Comparison of ENCODE assay signal across 8 cellular contexts in the genomic region with DNA sequence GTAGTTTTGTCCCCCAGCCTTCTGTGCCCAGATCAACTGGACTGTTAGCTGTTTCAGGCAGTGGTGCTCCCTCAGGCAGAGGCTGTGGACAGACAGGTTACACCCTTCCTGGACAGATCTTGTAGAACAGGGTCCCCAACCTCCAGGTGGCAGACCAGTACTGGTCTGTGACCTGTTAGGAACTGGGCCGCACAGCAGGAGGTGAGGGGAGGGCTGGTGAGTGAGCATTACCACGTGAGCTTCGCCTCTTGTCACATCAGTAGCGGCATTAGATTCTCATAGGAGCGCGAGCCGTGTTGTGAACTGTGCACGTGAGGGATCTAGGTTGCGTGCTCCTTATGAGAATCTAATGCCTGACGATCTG.
DNase-seq lines count a peak whose midpoint lies in the region; ATAC-seq, FAIRE-seq and TF ChIP-seq lines count a peak whose summit lies in the region.
"Not testable (repeated sequence)": the region's sequence is repeated elsewhere in the genome, so short reads cannot be mapped to it uniquely, and the experiment has no call there.

No MANE protein-coding gene starts in this region.

- H3K27me3 Mint-ChIP-seq in H9 (ENCODE audit: low read depth), result peaks cover 26% of the 10 kb centered on the region
- H3K27me3 Mint-ChIP-seq in nephron progenitor cell (ENCODE audit: low read depth, poor library complexity), result peaks cover 15% of the 10 kb centered on the region

- H3K9me3 Mint-ChIP-seq in H9, result not testable (repeated sequence)
- peaks cover 10% of the 10 kb centered on the region for H3K9me3 Mint-ChIP-seq in nephron progenitor cell

- ATAC-seq in PC-3 (peak; percentile 79), GM12878 (peak; percentile 60; the same call in 2 of the 3 replicates), lower lobe of right lung (peak; percentile 57 to 75), upper lobe of left lung (ENCODE audit: low FRiP score in 2 of 2) (peak; percentile 29 to 75)

- not testable (repeated sequence) for H3K4me3 Mint-ChIP-seq in H9, nephron progenitor cell

- H3K23me2 ChIP-seq in H9 (ENCODE audit: insufficient read length, low read depth, low read length, poor library complexity, severe bottlenecking), result not testable (repeated sequence)

- RAD21 ChIA-PET in GM12878 (lab: Charles Lee; ENCODE audit: unreplicated experiment), result not testable (repeated sequence)

- not testable (repeated sequence) for H2AFZ ChIP-seq in H9 (ENCODE audit: low read length); PC-3 (ENCODE audit: low read length); GM12878 (ENCODE audit: control insufficient read depth, low read depth, low read length)

- not testable (repeated sequence) for TF ChIP-seq EP300 in GM12878 (IDR thresholded peaks at IDR 0.05; ENCODE audit: borderline replicate concordance in 1 of 2, control insufficient read depth in 1 of 2, low read depth in 2 of 2, low read length in 2 of 2); upper lobe of left lung (IDR thresholded peaks at IDR 0.05)

- H4K20me1 ChIP-seq in BLaER1; H9 (ENCODE audit: control insufficient read depth, insufficient read depth, insufficient read length); PC-3 (ENCODE audit: low read length); GM12878 (ENCODE audit: control insufficient read depth, insufficient read depth): not testable (repeated sequence)

- H3K4me1 ChIP-seq in BLaER1 (peaks cover 15% of the 10 kb centered on the region), PC-3 (ENCODE audit: insufficient read depth, low read length) (peaks cover 10% of the 10 kb centered on the region; the same call in 1 of the 2 replicates)
- not testable (repeated sequence) for H3K4me1 ChIP-seq in H9 (ENCODE audit: insufficient read depth, low read length); GM12878 (ENCODE audit: control insufficient read depth, insufficient read depth, low read length); lower lobe of right lung; upper lobe of left lung

- H3K4me1 Mint-ChIP-seq in H9, result peaks cover 8 to 12% of the 10 kb centered on the region in 2 experiments
- not testable (repeated sequence) for H3K4me1 Mint-ChIP-seq in nephron progenitor cell

- not testable (repeated sequence) for H3K27ac Mint-ChIP-seq in H9, nephron progenitor cell

- not testable (repeated sequence) for TF ChIP-seq POLR2A in GM12878 (IDR thresholded peaks at IDR 0.05; ENCODE audit: low read depth, low read length); upper lobe of left lung (IDR thresholded peaks at IDR 0.05)

- H3K14ac ChIP-seq in H9 (ENCODE audit: insufficient read depth, low read length), result not testable (repeated sequence)

- not testable (repeated sequence) for H3K23ac ChIP-seq in H9 (ENCODE audit: insufficient read length, low read depth, low read length)

- H3K36me3 Mint-ChIP-seq in H9 (ENCODE audit: insufficient read depth in 1 of 3, low read depth in 3 of 3); nephron progenitor cell (ENCODE audit: low read depth): not testable (repeated sequence)

- not testable (repeated sequence) for TF ChIP-seq RAD21 in GM12878 (IDR thresholded peaks at IDR 0.05; ENCODE audit: insufficient read depth, low read depth, low read length)

- H3K9me2 ChIP-seq in PC-3 (replicated peaks; ENCODE audit: low read length), result not testable (repeated sequence)

- not testable (repeated sequence) for H3K79me2 ChIP-seq in H9 (ENCODE audit: insufficient read depth, low read length); PC-3 (ENCODE audit: low read length); GM12878 (ENCODE audit: control insufficient read depth, insufficient read depth, low read length)

- intact Hi-C loops in PC-3 (cut with micrococcal nuclease); GM12878 (cut with micrococcal nuclease; ENCODE audit: unreplicated experiment); cardiac septum (cut with DNase I); lower lobe of right lung (cut with DNase I): not testable (repeated sequence)

- POLR2A ChIA-PET in PC-3 (lab: Charles Lee; ENCODE audit: unreplicated experiment); GM12878 (lab: Charles Lee): not testable (repeated sequence)

- H3F3A ChIP-seq in PC-3 (ENCODE audit: low read length, unreplicated experiment), result not testable (repeated sequence)

- WGBS in H9 (ENCODE audit: extremely low coverage, insufficient read length, low lambda C conversion rate), result no CpG with 5 or more reads among the region's 10 CpGs
- WGBS in GM12878 (ENCODE audit: insufficient coverage, insufficient replicate concordance, low lambda C conversion rate, missing lambda C conversion rate), result 92% methylated on average over 10 of the region's 10 CpGs
- WGBS in upper lobe of left lung, 2 donors, result 83% methylated on average over 1 of the region's 10 CpGs; no CpG with 5 or more reads in 1 of the 2 donors

- FAIRE-seq in GM12878 (lab: Jason Lieb, UNC), result not testable (repeated sequence)

- not testable (repeated sequence) for H2BK120ac ChIP-seq in H9 (ENCODE audit: low read depth, low read length, poor library complexity, severe bottlenecking)

- H3K4ac ChIP-seq in H9 (ENCODE audit: low read depth, low read length), result not testable (repeated sequence)

- SMC1A ChIA-PET in GM12878 (lab: Charles Lee; ENCODE audit: uncharacterized antibody, unreplicated experiment), result not testable (repeated sequence)

- not testable (repeated sequence) for H3K4me3 ChIP-seq in BLaER1; PC-3 (ENCODE audit: low read length); GM12878; lower lobe of right lung; upper lobe of left lung

- not testable (repeated sequence) for BruUV-seq in PC-3 (replicated peaks; lab: Mats Ljungman, UMichigan); GM12878 (replicated peaks; lab: Mats Ljungman, UMichigan)

- not testable (repeated sequence) for H4K91ac ChIP-seq in H9 (ENCODE audit: insufficient read length, low read depth, low read length)

- not testable (repeated sequence) for H2AK5ac ChIP-seq in H9 (ENCODE audit: insufficient read length, low read length)

- not testable (repeated sequence) for H2BK20ac ChIP-seq in H9 (ENCODE audit: low read depth, low read length, poor library complexity, severe bottlenecking)

- CTCF ChIA-PET in PC-3 (lab: Charles Lee); GM12878 (lab: Yijun Ruan, JAX): not testable (repeated sequence)

- not testable (repeated sequence) for H4K5ac ChIP-seq in H9 (ENCODE audit: insufficient read length, low read depth, low read length)

- not testable (repeated sequence) for H2BK15ac ChIP-seq in H9 (ENCODE audit: low read depth, low read length)

- not testable (repeated sequence) for H3K56ac ChIP-seq in H9 (ENCODE audit: insufficient read length, low read depth, low read length)

- not testable (repeated sequence) for H3K18ac ChIP-seq in H9 (ENCODE audit: insufficient read length, low read depth, low read length)

- TF ChIP-seq CTCF in H9 (conservative IDR thresholded peaks at IDR 0.05); GM12878 (IDR thresholded peaks at IDR 0.05 in 2 of 3, conservative IDR thresholded peaks at IDR 0.05 in 1 of 3; ENCODE audit: control insufficient read depth in 2 of 3, extremely low read depth in 1 of 3, insufficient read depth in 1 of 3, low read depth in 3 of 3, low read length in 3 of 3); lower lobe of right lung (IDR thresholded peaks at IDR 0.05); nephron progenitor cell (IDR thresholded peaks at IDR 0.05); upper lobe of left lung (IDR thresholded peaks at IDR 0.05): not testable (repeated sequence)
- 0 out of 2 replicates have a peak, but pooled peaks have one; percentile 8 for TF ChIP-seq CTCF in PC-3 (conservative IDR thresholded peaks at IDR 0.05; ENCODE audit: low read depth, low read length)

- H3K9ac ChIP-seq in BLaER1; H9 (ENCODE audit: extremely low read depth, insufficient read length, low read length); PC-3 (ENCODE audit: low read length); GM12878 (ENCODE audit: control insufficient read depth, insufficient read depth, low read length): not testable (repeated sequence)

- not testable (repeated sequence) for H4K8ac ChIP-seq in H9 (replicated peaks; ENCODE audit: insufficient read length, low read depth, low read length)

- not testable (repeated sequence) for H3K27ac ChIP-seq in BLaER1; H9 (ENCODE audit: insufficient read length, low read depth, low read length); PC-3 (ENCODE audit: low read length); GM12878 (ENCODE audit: control insufficient read depth, insufficient read depth); lower lobe of right lung; upper lobe of left lung

- not testable (repeated sequence) for H3K36me3 ChIP-seq in BLaER1; PC-3 (ENCODE audit: low read depth, low read length); GM12878 (ENCODE audit: control insufficient read depth in 2 of 2, insufficient read depth in 2 of 2, low read length in 1 of 2); lower lobe of right lung; upper lobe of left lung

- H3K9me3 ChIP-seq in BLaER1; H9 (ENCODE audit: control insufficient read depth, low read depth, low read length); PC-3 (ENCODE audit: low read length); GM12878 (replicated peaks; ENCODE audit: control insufficient read depth, insufficient read depth, low read length); lower lobe of right lung; upper lobe of left lung: not testable (repeated sequence)

- not testable (repeated sequence) for H2BK5ac ChIP-seq in H9 (ENCODE audit: insufficient read length, low read length)

- not testable (repeated sequence) for H2BK12ac ChIP-seq in H9 (ENCODE audit: insufficient read length, low read depth, low read length)

- in situ Hi-C loops in GM12878 (cut with MboI), result not testable (repeated sequence)

- H3T11ph ChIP-seq in H9 (ENCODE audit: low read length), result not testable (repeated sequence)

- peak; percentile 33 for DNase-seq in H9
- DNase-seq in PC-3, result peak; percentile 1
- not testable (repeated sequence) for DNase-seq in GM12878 (ENCODE audit: low read depth, low spot score); lower lobe of right lung; upper lobe of left lung
- DNase-seq in cardiac septum (ENCODE audit: low spot score), result peak; percentile 63
- DNase-seq in nephron progenitor cell, result peak; percentile 2

- H3K4me2 ChIP-seq in BLaER1, result peak overlapping the region; percentile 45
- H3K4me2 ChIP-seq in H9 (ENCODE audit: insufficient read depth, insufficient read length, low read length); PC-3 (ENCODE audit: low read length); GM12878 (ENCODE audit: control insufficient read depth, insufficient read depth): not testable (repeated sequence)

- not testable (repeated sequence) for H3K27me3 ChIP-seq in BLaER1; H9 (ENCODE audit: insufficient read depth, low read length); PC-3 (ENCODE audit: low read length); GM12878 (replicated peaks in 1 of 2; ENCODE audit: control insufficient read depth in 2 of 2, insufficient read depth in 2 of 2, low read length in 1 of 2); lower lobe of right lung (ENCODE audit: low read depth); upper lobe of left lung

- not testable (repeated sequence) for H3K79me1 ChIP-seq in H9 (ENCODE audit: insufficient read depth, low read depth, low read length, poor library complexity, severe bottlenecking)
